1 cellular context compared by ENCODE assay signal in the genomic region with DNA sequence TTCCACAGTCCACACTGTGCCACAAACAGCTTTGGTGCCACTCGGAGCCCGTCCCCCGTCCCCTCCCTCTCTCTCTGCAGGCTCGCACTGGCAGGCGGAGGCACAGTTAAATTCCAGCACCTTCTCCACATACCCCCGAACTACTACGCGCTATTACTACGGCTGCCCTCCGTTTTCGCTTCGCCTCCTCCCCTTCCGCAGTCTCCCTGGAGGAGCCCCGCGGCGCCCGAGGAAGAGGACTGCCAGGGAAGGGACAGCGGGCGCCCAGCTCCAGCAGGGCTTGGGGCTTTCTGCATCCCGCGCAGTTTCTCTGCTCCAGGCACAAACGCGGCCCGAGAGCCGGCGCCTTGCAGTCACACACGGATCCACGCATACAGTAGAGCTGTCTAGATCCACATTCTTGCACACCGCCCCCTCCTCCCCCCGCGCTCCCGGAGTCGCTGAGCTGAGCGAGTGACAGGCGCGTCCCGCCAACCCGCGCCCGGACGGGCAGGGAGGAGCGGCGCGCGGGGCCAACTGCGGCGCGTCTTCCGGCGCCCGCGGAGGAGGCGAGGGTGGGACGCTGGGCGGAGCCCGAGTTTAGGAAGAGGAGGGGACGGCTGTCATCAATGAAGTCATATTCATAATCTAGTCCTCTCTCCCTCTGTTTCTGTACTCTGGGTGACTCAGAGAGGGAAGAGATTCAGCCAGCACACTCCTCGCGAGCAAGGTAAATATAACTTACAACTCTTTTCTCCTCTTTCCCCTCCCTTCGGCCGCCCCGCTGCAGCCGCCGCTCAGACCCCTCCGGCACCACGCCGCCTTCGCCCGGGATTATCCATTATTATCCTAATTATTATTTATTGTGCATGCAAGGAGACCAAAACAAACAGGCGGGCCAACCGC.
TF ChIP-seq lines count a peak whose summit lies in the region.

A gene (plus strand): TSS at position 652 of the 885 bp plus-strand sequence. CDS start 13,676 bp downstream, outside the sequence.

TF ChIP-seq in HepG2, 621 proteins besides CTCF, POLR2A, EP300 and RAD21 (continued from another document and continues in another):
- TF ChIP-seq, protein P1, sequence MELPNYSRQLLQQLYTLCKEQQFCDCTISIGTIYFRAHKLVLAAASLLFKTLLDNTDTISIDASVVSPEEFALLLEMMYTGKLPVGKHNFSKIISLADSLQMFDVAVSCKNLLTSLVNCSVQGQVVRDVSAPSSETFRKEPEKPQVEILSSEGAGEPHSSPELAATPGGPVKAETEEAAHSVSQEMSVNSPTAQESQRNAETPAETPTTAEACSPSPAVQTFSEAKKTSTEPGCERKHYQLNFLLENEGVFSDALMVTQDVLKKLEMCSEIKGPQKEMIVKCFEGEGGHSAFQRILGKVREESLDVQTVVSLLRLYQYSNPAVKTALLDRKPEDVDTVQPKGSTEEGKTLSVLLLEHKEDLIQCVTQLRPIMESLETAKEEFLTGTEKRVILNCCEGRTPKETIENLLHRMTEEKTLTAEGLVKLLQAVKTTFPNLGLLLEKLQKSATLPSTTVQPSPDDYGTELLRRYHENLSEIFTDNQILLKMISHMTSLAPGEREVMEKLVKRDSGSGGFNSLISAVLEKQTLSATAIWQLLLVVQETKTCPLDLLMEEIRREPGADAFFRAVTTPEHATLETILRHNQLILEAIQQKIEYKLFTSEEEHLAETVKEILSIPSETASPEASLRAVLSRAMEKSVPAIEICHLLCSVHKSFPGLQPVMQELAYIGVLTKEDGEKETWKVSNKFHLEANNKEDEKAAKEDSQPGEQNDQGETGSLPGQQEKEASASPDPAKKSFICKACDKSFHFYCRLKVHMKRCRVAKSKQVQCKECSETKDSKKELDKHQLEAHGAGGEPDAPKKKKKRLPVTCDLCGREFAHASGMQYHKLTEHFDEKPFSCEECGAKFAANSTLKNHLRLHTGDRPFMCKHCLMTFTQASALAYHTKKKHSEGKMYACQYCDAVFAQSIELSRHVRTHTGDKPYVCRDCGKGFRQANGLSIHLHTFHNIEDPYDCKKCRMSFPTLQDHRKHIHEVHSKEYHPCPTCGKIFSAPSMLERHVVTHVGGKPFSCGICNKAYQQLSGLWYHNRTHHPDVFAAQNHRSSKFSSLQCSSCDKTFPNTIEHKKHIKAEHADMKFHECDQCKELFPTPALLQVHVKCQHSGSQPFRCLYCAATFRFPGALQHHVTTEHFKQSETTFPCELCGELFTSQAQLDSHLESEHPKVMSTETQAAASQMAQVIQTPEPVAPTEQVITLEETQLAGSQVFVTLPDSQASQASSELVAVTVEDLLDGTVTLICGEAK (IDR thresholded peaks at IDR 0.05): no peak
- TF ChIP-seq, protein P1 (CRISPR knock-in tag; IDR thresholded peaks at IDR 0.05): no peak
- TF ChIP-seq, protein P2, sequence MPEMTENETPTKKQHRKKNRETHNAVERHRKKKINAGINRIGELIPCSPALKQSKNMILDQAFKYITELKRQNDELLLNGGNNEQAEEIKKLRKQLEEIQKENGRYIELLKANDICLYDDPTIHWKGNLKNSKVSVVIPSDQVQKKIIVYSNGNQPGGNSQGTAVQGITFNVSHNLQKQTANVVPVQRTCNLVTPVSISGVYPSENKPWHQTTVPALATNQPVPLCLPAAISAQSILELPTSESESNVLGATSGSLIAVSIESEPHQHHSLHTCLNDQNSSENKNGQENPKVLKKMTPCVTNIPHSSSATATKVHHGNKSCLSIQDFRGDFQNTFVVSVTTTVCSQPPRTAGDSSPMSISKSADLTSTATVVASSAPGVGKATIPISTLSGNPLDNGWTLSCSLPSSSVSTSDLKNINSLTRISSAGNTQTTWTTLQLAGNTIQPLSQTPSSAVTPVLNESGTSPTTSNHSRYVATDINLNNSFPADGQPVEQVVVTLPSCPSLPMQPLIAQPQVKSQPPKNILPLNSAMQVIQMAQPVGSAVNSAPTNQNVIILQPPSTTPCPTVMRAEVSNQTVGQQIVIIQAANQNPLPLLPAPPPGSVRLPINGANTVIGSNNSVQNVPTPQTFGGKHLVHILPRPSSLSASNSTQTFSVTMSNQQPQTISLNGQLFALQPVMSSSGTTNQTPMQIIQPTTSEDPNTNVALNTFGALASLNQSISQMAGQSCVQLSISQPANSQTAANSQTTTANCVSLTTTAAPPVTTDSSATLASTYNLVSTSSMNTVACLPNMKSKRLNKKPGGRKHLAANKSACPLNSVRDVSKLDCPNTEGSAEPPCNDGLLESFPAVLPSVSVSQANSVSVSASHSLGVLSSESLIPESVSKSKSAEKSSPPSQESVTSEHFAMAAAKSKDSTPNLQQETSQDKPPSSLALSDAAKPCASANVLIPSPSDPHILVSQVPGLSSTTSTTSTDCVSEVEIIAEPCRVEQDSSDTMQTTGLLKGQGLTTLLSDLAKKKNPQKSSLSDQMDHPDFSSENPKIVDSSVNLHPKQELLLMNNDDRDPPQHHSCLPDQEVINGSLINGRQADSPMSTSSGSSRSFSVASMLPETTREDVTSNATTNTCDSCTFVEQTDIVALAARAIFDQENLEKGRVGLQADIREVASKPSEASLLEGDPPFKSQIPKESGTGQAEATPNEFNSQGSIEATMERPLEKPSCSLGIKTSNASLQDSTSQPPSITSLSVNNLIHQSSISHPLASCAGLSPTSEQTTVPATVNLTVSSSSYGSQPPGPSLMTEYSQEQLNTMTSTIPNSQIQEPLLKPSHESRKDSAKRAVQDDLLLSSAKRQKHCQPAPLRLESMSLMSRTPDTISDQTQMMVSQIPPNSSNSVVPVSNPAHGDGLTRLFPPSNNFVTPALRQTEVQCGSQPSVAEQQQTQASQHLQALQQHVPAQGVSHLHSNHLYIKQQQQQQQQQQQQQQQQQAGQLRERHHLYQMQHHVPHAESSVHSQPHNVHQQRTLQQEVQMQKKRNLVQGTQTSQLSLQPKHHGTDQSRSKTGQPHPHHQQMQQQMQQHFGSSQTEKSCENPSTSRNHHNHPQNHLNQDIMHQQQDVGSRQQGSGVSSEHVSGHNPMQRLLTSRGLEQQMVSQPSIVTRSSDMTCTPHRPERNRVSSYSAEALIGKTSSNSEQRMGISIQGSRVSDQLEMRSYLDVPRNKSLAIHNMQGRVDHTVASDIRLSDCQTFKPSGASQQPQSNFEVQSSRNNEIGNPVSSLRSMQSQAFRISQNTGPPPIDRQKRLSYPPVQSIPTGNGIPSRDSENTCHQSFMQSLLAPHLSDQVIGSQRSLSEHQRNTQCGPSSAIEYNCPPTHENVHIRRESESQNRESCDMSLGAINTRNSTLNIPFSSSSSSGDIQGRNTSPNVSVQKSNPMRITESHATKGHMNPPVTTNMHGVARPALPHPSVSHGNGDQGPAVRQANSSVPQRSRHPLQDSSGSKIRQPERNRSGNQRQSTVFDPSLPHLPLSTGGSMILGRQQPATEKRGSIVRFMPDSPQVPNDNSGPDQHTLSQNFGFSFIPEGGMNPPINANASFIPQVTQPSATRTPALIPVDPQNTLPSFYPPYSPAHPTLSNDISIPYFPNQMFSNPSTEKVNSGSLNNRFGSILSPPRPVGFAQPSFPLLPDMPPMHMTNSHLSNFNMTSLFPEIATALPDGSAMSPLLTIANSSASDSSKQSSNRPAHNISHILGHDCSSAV (CRISPR knock-in tag; IDR thresholded peaks at IDR 0.05; ENCODE audit: borderline replicate concordance): no peak
- TF ChIP-seq ZNF607 (CRISPR knock-in tag; IDR thresholded peaks at IDR 0.05; ENCODE audit: borderline replicate concordance): 0 out of 2 replicates have a peak, but pooled peaks have one; percentile 58
- TF ChIP-seq RARG (CRISPR knock-in tag; IDR thresholded peaks at IDR 0.05; ENCODE audit: low read depth): no peak
- no peak for TF ChIP-seq THYN1 (CRISPR knock-in tag; IDR thresholded peaks at IDR 0.05; ENCODE audit: borderline replicate concordance, low read depth)
- TF ChIP-seq NFE2L1 (CRISPR knock-in tag; IDR thresholded peaks at IDR 0.05; ENCODE audit: borderline replicate concordance): no peak
- TF ChIP-seq, protein P3, sequence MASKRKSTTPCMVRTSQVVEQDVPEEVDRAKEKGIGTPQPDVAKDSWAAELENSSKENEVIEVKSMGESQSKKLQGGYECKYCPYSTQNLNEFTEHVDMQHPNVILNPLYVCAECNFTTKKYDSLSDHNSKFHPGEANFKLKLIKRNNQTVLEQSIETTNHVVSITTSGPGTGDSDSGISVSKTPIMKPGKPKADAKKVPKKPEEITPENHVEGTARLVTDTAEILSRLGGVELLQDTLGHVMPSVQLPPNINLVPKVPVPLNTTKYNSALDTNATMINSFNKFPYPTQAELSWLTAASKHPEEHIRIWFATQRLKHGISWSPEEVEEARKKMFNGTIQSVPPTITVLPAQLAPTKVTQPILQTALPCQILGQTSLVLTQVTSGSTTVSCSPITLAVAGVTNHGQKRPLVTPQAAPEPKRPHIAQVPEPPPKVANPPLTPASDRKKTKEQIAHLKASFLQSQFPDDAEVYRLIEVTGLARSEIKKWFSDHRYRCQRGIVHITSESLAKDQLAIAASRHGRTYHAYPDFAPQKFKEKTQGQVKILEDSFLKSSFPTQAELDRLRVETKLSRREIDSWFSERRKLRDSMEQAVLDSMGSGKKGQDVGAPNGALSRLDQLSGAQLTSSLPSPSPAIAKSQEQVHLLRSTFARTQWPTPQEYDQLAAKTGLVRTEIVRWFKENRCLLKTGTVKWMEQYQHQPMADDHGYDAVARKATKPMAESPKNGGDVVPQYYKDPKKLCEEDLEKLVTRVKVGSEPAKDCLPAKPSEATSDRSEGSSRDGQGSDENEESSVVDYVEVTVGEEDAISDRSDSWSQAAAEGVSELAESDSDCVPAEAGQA (IDR thresholded peaks at IDR 0.05; ENCODE audit: low read depth): no peak
- TF ChIP-seq, protein P3 (CRISPR knock-in tag; IDR thresholded peaks at IDR 0.05; ENCODE audit: borderline replicate concordance): no peak
- TF ChIP-seq SIN3B (IDR thresholded peaks at IDR 0.05; ENCODE audit: low read length): no peak
- TF ChIP-seq TBP (CRISPR knock-in tag; IDR thresholded peaks at IDR 0.05): no peak
- TF ChIP-seq ZNF510 (CRISPR knock-in tag; IDR thresholded peaks at IDR 0.05; ENCODE audit: low read depth): no peak
- TF ChIP-seq CC2D1A (CRISPR knock-in tag; IDR thresholded peaks at IDR 0.05): no peak
- no peak for TF ChIP-seq PAX8 (CRISPR knock-in tag; IDR thresholded peaks at IDR 0.05; ENCODE audit: borderline replicate concordance)
- no peak for TF ChIP-seq PRPF4 (IDR thresholded peaks at IDR 0.05; ENCODE audit: low read depth, low read length, poor library complexity, severe bottlenecking)
- TF ChIP-seq, protein P4, sequence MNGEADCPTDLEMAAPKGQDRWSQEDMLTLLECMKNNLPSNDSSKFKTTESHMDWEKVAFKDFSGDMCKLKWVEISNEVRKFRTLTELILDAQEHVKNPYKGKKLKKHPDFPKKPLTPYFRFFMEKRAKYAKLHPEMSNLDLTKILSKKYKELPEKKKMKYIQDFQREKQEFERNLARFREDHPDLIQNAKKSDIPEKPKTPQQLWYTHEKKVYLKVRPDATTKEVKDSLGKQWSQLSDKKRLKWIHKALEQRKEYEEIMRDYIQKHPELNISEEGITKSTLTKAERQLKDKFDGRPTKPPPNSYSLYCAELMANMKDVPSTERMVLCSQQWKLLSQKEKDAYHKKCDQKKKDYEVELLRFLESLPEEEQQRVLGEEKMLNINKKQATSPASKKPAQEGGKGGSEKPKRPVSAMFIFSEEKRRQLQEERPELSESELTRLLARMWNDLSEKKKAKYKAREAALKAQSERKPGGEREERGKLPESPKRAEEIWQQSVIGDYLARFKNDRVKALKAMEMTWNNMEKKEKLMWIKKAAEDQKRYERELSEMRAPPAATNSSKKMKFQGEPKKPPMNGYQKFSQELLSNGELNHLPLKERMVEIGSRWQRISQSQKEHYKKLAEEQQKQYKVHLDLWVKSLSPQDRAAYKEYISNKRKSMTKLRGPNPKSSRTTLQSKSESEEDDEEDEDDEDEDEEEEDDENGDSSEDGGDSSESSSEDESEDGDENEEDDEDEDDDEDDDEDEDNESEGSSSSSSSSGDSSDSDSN (CRISPR knock-in tag; IDR thresholded peaks at IDR 0.05): peak; percentile 80
